ENCODE assay signal across 1 cellular context in the genomic region with DNA sequence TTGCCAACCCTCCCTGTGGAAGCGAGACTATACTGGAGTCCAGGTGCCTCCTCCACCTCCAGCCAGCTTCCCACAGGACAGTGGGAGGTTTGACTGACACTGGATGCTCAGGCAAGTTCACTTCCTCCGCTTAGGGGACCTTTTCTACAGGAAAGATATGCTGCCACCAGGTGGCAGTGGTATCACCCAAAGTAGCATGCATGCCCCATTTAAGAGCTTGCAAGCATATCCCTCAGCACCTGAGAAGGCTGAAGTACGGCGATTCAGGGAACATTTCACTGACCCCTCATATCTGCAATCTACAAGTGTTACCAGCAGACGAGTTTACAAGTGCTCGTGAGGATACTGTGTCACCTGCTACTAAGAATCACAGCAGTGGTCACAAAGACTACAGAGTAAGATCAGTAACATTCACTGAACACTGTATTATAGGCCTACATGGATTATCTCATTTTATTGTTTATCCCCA.
TF ChIP-seq lines count a peak whose summit lies in the region.

No MANE protein-coding gene starts in this region.

TF ChIP-seq in GM23338, 12 proteins besides CTCF, POLR2A, EP300 and RAD21 (continued from another document):
- TF ChIP-seq ZNF462 (CRISPR knock-in tag; IDR thresholded peaks at IDR 0.05), result no peak
- no peak for TF ChIP-seq ZNF331 (CRISPR knock-in tag; IDR thresholded peaks at IDR 0.05; ENCODE audit: low read depth)
- no peak for TF ChIP-seq POLR2AphosphoS5 (IDR thresholded peaks at IDR 0.05; ENCODE audit: low read depth)
